In the genomic region with DNA sequence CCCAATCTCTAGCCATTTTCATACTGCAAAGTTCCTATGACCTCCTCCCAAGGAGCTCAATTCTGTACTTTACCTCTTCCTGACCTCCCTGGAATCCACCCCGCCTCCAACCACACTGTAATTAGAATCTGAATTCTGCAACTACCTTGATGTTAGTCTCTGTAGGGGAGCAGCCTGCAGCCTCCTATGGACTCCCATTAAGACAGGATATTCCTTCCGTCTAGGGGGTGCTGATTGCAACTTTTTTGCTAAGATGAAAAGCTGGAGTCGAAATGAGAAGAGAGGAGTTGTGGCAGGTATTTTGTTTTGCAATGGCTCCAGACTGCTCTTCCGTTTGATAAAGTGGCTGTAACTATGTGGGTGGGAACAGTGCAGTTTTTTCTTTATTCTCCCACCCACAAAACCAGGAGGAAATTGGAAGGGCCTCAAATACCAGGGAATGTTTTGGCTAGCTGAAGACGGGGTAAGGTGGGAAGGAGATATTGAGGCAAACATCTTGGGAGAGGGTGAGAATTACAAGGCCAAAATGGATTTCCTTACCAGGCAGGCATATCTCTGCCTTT, we compare ENCODE assay signal across 11 cellular contexts. TPM values are rescaled to one million over a fixed set of nuclear protein-coding genes. Genes with fewer than 3 reads are reported as not detected.
A peak's percentile ranks its signal among the peaks of the same experiment; 100 is the strongest.
DNase-seq lines count a peak whose midpoint lies in the region; ATAC-seq and TF ChIP-seq lines count a peak whose summit lies in the region.
"Had no signal": no experiment of that assay in that cellular context is flagged by ENCODE, and none has a peak within 500 bp of the region (broad histone marks: within the 10 kb centered on the region; RNA-seq: fewer than 3 reads in every experiment).

No MANE protein-coding gene starts in this region.

- peak overlapping the region; percentile 98 for H3K27ac ChIP-seq in colonic mucosa

- H3K27me3 Mint-ChIP-seq in activated CD4-positive, alpha-beta T cell treated with anti-CD3 and anti-CD28 coated beads for 36 hours = no peaks in the 10 kb centered on the region
- no peaks in the 10 kb centered on the region for H3K27me3 Mint-ChIP-seq in osteocyte (ENCODE audit: unreplicated experiment)

- H3K27me3 ChIP-seq in colonic mucosa = no peaks in the 10 kb centered on the region

- POLR2A ChIA-PET in activated CD4-positive, alpha-beta T cell treated with anti-CD3 and anti-CD28 coated beads for 36 hours (lab: Charles Lee) = interaction anchor here (1.1 to 1.4 kb wide), 2 partner anchors 49 to 299 kb away, joined by 3 to 5 read pairs; no protein-coding TSS in a partner anchor

- CTCF ChIA-PET in activated CD4-positive, alpha-beta T cell treated with anti-CD3 and anti-CD28 coated beads for 36 hours (lab: Charles Lee) = interaction anchor here (0.5 to 7.1 kb wide), 16 partner anchors 8 to 118 kb away, joined by 3 to 83 read pairs (median 4); no protein-coding TSS in a partner anchor

- H3K36me3 Mint-ChIP-seq in activated CD4-positive, alpha-beta T cell treated with anti-CD3 and anti-CD28 coated beads for 36 hours (ENCODE audit: low read depth) = peaks cover 3% of the 10 kb centered on the region
- H3K36me3 Mint-ChIP-seq in osteocyte (ENCODE audit: unreplicated experiment) = peaks cover 2% of the 10 kb centered on the region

- H3K9me3 Mint-ChIP-seq in activated CD4-positive, alpha-beta T cell treated with anti-CD3 and anti-CD28 coated beads for 36 hours (ENCODE audit: low read depth) = no peaks in the 10 kb centered on the region
- H3K9me3 Mint-ChIP-seq in osteocyte (ENCODE audit: unreplicated experiment) = no peaks in the 10 kb centered on the region

- H3K4me3 ChIP-seq in NB4 (ENCODE audit: low read depth, low read length) = peak overlapping the region; percentile 91
- H3K4me3 ChIP-seq in colonic mucosa = no peak overlapping the region

- peaks cover 33% of the 10 kb centered on the region for H3K4me1 Mint-ChIP-seq in activated CD4-positive, alpha-beta T cell treated with anti-CD3 and anti-CD28 coated beads for 36 hours
- H3K4me1 Mint-ChIP-seq in osteocyte (ENCODE audit: unreplicated experiment) = peaks cover 48% of the 10 kb centered on the region

- no peak for TF ChIP-seq CTCF in NB4 (IDR thresholded peaks at IDR 0.05; ENCODE audit: low read depth, low read length)
- TF ChIP-seq CTCF in colonic mucosa (IDR thresholded peaks at IDR 0.05) = no peak
- TF ChIP-seq CTCF in osteocyte (IDR thresholded peaks at IDR 0.05) = no peak

- no peak overlapping the region for H3K9ac ChIP-seq in colonic mucosa (ENCODE audit: low read depth in 2 of 2, low read length in 2 of 2)

- DNase-seq in activated CD4-positive, alpha-beta T cell treated with anti-CD3 and anti-CD28 coated beads for 36 hours = no peak
- no peak for DNase-seq in activated CD4-positive, alpha-beta T cell treated with anti-CD3 and anti-CD28 coated beads, Interleukin-2, amount 50 U/mL, for 48 hours
- DNase-seq in NB4 (ENCODE audit: low read depth) (no peak), colonic mucosa (no peak), osteocyte (ENCODE audit: extremely low spot score, unreplicated experiment) (no peak), SW 1271 (lab: John Stamatoyannopoulos, UW) (no peak), germinal center (ENCODE audit: low spot score) (no peak)
- DNase-seq: HCEC 1CT, uterus had no signal

- peak overlapping the region; percentile 94 for H3K4me3 Mint-ChIP-seq in activated CD4-positive, alpha-beta T cell treated with anti-CD3 and anti-CD28 coated beads for 36 hours
- H3K4me3 Mint-ChIP-seq in osteocyte (ENCODE audit: unreplicated experiment) = peak overlapping the region; percentile 94

- no peaks in the 10 kb centered on the region for H3K4me1 ChIP-seq in colonic mucosa
- H3K4me1 ChIP-seq: prostate gland, uterus had no signal

- ATAC-seq in activated CD4-positive, alpha-beta T cell treated with anti-CD3 and anti-CD28 coated beads for 36 hours = no peak
- no peak for ATAC-seq in GM21515 (IDR thresholded peaks at IDR 0.05; ENCODE audit: unreplicated experiment)

- H3K27ac Mint-ChIP-seq in activated CD4-positive, alpha-beta T cell treated with anti-CD3 and anti-CD28 coated beads for 36 hours = peak overlapping the region; percentile 77
- peak overlapping the region; percentile 100 for H3K27ac Mint-ChIP-seq in osteocyte (ENCODE audit: unreplicated experiment)

- TF ChIP-seq POLR2A in NB4 (IDR thresholded peaks at IDR 0.05; ENCODE audit: extremely low read depth, insufficient read length) = no peak

- no peaks in the 10 kb centered on the region for H3K9me3 ChIP-seq in colonic mucosa
- H3K9me3 ChIP-seq: prostate gland, uterus had no signal

- intact Hi-C loops in activated CD4-positive, alpha-beta T cell treated with anti-CD3 and anti-CD28 coated beads for 36 hours (cut with DNase I, micrococcal nuclease) = loop anchor here (1.0 to 5.0 kb wide), 3 partner anchors 91 to 1146 kb away; a partner anchor contains a TSS
- intact Hi-C loops in colonic mucosa (cut with DNase I) = no loop called here

- H3K36me3 ChIP-seq in colonic mucosa = no peaks in the 10 kb centered on the region
- H3K36me3 ChIP-seq: prostate gland, uterus had no signal

RNA-seq across cellular contexts. Expression of a gene that starts 23.8 kb away (rescaled TPM):
- 1 to 10 TPM; 3.2 to 4.6 TPM for total RNA-seq in activated CD4-positive, alpha-beta T cell treated with anti-CD3 and anti-CD28 coated beads for 36 hours
- total RNA-seq in colonic mucosa (1 to 10 TPM; 1.1 to 1.3 TPM), osteocyte (5.2 and 5.3 TPM in 2 replicates)
